In the genomic region with DNA sequence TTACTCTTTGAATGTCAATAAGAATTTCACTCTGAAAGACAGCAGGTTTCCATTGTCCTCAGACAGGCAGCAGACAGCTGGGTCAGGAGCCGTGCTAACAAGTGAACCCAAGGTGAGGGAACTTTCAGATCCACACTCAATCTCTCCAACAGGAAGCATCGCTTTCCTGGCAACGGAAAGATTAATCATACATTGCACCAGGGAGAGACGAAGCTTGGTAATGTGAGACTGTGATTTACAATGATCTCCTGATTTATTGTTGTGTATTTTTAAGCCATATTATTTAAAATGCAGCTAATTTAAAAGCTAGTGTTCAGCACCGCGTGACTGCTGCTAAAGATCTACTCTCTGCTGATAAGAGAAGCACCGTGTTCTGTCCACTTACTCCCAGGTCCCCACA, we compare ENCODE assay signal across 17 cellular contexts. TPM values are rescaled to one million over a fixed set of nuclear protein-coding genes. Genes with fewer than 3 reads are reported as not detected.
DNase-seq lines count a peak whose midpoint lies in the region; ATAC-seq, FAIRE-seq and TF ChIP-seq lines count a peak whose summit lies in the region.
"Had no signal": no experiment of that assay in that cellular context is flagged by ENCODE, and none has a peak within 500 bp of the region (broad histone marks: within the 10 kb centered on the region; RNA-seq: fewer than 3 reads in every experiment).

No MANE protein-coding gene starts in this region.

- H3K4me1 Mint-ChIP-seq in glutamatergic neuron (ENCODE audit: low read depth, unreplicated experiment) = peaks cover 7% of the 10 kb centered on the region

- H3F3A ChIP-seq in PC-9 (ENCODE audit: insufficient read depth, low read depth) = no peaks in the 10 kb centered on the region

- BruUV-seq in PC-9 (replicated peaks; lab: Mats Ljungman, UMichigan) = no TSS peak

- H3K4me3 ChIP-seq in PC-9 (no peak overlapping the region), pancreas (no peak overlapping the region)
- H3K4me3 ChIP-seq: left ventricle myocardium inferior had no signal

- CTCF ChIA-PET in PC-9 (lab: Charles Lee) = no interaction called here

- H3K27ac Mint-ChIP-seq in glutamatergic neuron (ENCODE audit: unreplicated experiment) = no peak overlapping the region
- H3K27ac Mint-ChIP-seq: activated naive CD4-positive, alpha-beta T cell treated with anti-CD3 and anti-CD28 coated beads for 36 hours; type B pancreatic cell had no signal

- no peaks in the 10 kb centered on the region for H3K79me2 ChIP-seq in PC-9 (ENCODE audit: low read depth)

- H3K27me3 ChIP-seq in PC-9 (ENCODE audit: insufficient read depth, low read depth) = peaks cover 14% of the 10 kb centered on the region
- H3K27me3 ChIP-seq in pancreas = no peaks in the 10 kb centered on the region

- intact Hi-C loops in PC-9 (cut with micrococcal nuclease; ENCODE audit: unreplicated experiment) (no loop called here), pancreas (cut with DNase I) (no loop called here)

- H3K4me3 Mint-ChIP-seq in glutamatergic neuron (ENCODE audit: unreplicated experiment) = no peak overlapping the region
- H3K4me3 Mint-ChIP-seq: activated naive CD4-positive, alpha-beta T cell treated with anti-CD3 and anti-CD28 coated beads for 36 hours; central memory CD8-positive, alpha-beta T cell; type B pancreatic cell had no signal

- 0 out of 2 replicates have a peak overlapping the region, but pooled peaks have one; percentile 47 for H2AFZ ChIP-seq in PC-9

- POLR2A ChIA-PET in PC-9 (lab: Charles Lee; ENCODE audit: unreplicated experiment) = no interaction called here

- no peaks in the 10 kb centered on the region for H3K36me3 ChIP-seq in PC-9 (ENCODE audit: low read depth)
- no peaks in the 10 kb centered on the region for H3K36me3 ChIP-seq in pancreas
- H3K36me3 ChIP-seq: left ventricle myocardium inferior had no signal

- no peaks in the 10 kb centered on the region for H3K9me3 Mint-ChIP-seq in glutamatergic neuron (ENCODE audit: unreplicated experiment)
- H3K9me3 Mint-ChIP-seq: activated naive CD4-positive, alpha-beta T cell treated with anti-CD3 and anti-CD28 coated beads for 36 hours; central memory CD8-positive, alpha-beta T cell; type B pancreatic cell had no signal

- no peaks in the 10 kb centered on the region for H3K36me3 Mint-ChIP-seq in glutamatergic neuron (ENCODE audit: unreplicated experiment)
- H3K36me3 Mint-ChIP-seq: type B pancreatic cell had no signal

- TF ChIP-seq CTCF in PC-9 (conservative IDR thresholded peaks at IDR 0.05) (no peak), pancreas (IDR thresholded peaks at IDR 0.05) (no peak), glutamatergic neuron (IDR thresholded peaks at IDR 0.05; ENCODE audit: partially characterized antibody, unreplicated experiment) (no peak)

- H3K27ac ChIP-seq in PC-9 = no peak overlapping the region
- H3K27ac ChIP-seq in epithelial cell of prostate = peak overlapping the region; percentile 11
- H3K27ac ChIP-seq in pancreas = peak overlapping the region in 2 of 4 donors; percentile 30 to 44
- H3K27ac ChIP-seq: left ventricle myocardium inferior had no signal

- ATAC-seq in pancreas = peak; percentile 40 to 82 (median 77)

- no peaks in the 10 kb centered on the region for H3K9me2 ChIP-seq in PC-9 (ENCODE audit: insufficient read depth)

- DNase-seq in NCI-H1417 (lab: John Stamatoyannopoulos, UW) (peak in 2 of 3 experiments; percentile 42 to 77), NCI-H1417 treated with DMSO at 0.1 percent for 48 hours (lab: John Stamatoyannopoulos, UW) (no peak), PC-9 (no peak), epithelial cell of prostate (ENCODE audit: low read depth, low spot score) (no peak), pancreas (no peak), cerebellar nuclear complex (lab: John Stamatoyannopoulos, UW) (no peak), glutamatergic neuron (no peak)
- DNase-seq in activated CD4-positive, alpha-beta T cell treated with anti-CD3 and anti-CD28 coated beads, Interleukin-2, amount 50 U/mL, for 48 hours = no peak
- DNase-seq: 8988T; activated naive CD4-positive, alpha-beta T cell treated with anti-CD3 and anti-CD28 coated beads for 36 hours; KG1; left ventricle myocardium inferior; NCI-H2029 treated with DMSO at 0.1 percent for 48 hours; stimulated activated CD4-positive, alpha-beta T cell treated with anti-CD3 and anti-CD28 coated beads, Interleukin-12 subunit alpha, Interleukin-12 subunit beta, amount 100 ng/mL, for 4 hours had no signal

- H3K4me2 ChIP-seq in PC-9 = peak overlapping the region; percentile 18; the same call in 1 of the 2 replicates

- H3K27me3 Mint-ChIP-seq in glutamatergic neuron (ENCODE audit: unreplicated experiment) = no peaks in the 10 kb centered on the region

- H3K9me3 ChIP-seq in PC-9 (ENCODE audit: insufficient read depth, low read depth) (no peaks in the 10 kb centered on the region), pancreas (no peaks in the 10 kb centered on the region)
- H3K9me3 ChIP-seq: left ventricle myocardium inferior had no signal

- no peak for FAIRE-seq in pancreas (lab: Jason Lieb, UNC)
- FAIRE-seq: frontal cortex had no signal

- no peaks in the 10 kb centered on the region for H4K20me1 ChIP-seq in PC-9 (ENCODE audit: insufficient read depth)

- WGBS in pancreas, 2 donors = 4 to 6% methylated on average over 7 of the region's 7 CpGs

- H3K4me1 ChIP-seq in PC-9 (replicated peaks; ENCODE audit: insufficient read depth) (no peaks in the 10 kb centered on the region), pancreas (peaks cover 0 to 8% (median 6%) of the 10 kb centered on the region in 3 donors)
- H3K4me1 ChIP-seq: left ventricle myocardium inferior had no signal

RNA-seq across cellular contexts. Expression of a gene that starts 17.5 kb away (rescaled TPM):
- 25.4 and 28.3 TPM in 2 replicates for total RNA-seq in PC-9 (2021)
- 10 to 100 TPM in 1 of 6 donors, 1 to 10 TPM in 5; 7.2 to 12.9 (median 8.7) TPM for total RNA-seq in pancreas
- 10 to 100 TPM in 1 of 2 donors, 1 to 10 TPM in 1; 8.5 to 11.1 TPM for polyA plus RNA-seq in pancreas
- 18.0 TPM for total RNA-seq in glutamatergic neuron (ENCODE audit: unreplicated experiment)

RNA-seq across cellular contexts. Expression of a gene that starts 39.0 kb away (rescaled TPM):
- total RNA-seq in PC-9 (2021) = 85.0 and 107 TPM in 2 replicates
- total RNA-seq in pancreas = 10 to 100 TPM; 22.3 to 40.4 (median 27.7) TPM
- polyA plus RNA-seq in pancreas = 1 to 10 TPM; 6.7 to 8.7 TPM
- 41.0 TPM for total RNA-seq in glutamatergic neuron (ENCODE audit: unreplicated experiment)

Comparison
In these comparisons a context has a peak if more than half of its experiments do, and no peak if none do; other contexts are left out.
1. DNase-seq: peak in NCI-H1417 (2 of 3); none in NCI-H1417 treated with DMSO at 0.1 percent for 48 hours (single experiment), PC-9 (0 of 2), epithelial cell of prostate (single experiment), pancreas (0 of 6), cerebellar nuclear complex (0 of 2), glutamatergic neuron (single experiment) and activated CD4-positive, alpha-beta T cell treated with anti-CD3 and anti-CD28 coated beads, Interleukin-2, amount 50 U/mL, for 48 hours (0 of 2).